ENCODE assay signal across 1 cellular context in the genomic region with DNA sequence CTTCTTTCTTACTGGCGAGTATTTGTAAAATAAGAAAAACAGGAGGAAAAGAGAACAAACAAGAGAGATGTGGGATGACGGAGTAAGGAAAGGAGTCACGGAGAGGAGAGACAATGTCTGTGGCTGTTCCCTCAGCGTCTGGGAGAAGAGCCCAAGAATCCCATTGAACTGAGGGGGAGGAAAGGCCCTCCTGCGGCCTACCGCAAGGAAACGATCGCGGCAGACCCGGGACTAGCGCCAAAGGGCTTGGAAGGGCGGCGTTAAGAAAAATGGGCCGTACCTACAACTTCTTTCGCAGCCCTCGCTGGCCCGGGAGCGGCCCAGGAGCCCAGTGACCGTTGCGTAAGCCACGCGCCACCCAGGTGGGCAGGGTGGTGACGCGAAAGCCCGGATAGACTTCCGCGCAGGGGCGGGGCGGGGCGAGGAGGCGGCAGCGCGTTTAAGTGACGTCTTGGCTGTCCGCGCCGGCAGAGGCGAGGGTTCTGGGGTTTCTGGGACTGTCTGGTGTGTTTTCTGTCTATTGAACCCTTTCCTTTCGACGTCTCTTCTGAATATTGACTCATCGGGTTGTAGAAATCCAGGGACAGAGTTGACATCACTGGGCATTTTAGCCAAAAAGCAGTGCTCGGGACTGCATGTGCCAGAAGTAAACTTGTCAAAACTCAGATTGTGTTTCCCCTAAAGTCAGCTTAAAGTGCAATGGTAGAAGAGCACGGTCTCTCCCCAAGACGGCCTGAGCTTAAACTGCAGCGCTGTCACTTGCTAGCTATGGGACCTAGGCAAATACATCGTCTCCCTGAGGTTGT.
A peak's percentile ranks its signal among the peaks of the same experiment; 100 is the strongest.
TF ChIP-seq lines count a peak whose summit lies in the region.

SLC9B1 (minus strand) TSS at position 387 of the 806 bp plus-strand sequence. CDS start 27,994 bp downstream, outside the sequence.

TF ChIP-seq in HepG2, 621 proteins besides CTCF, POLR2A, EP300 and RAD21 (continued from another document and continues in another):
- TF ChIP-seq USF2 (IDR thresholded peaks at IDR 0.05; ENCODE audit: low read depth, low read length) (no peak), USF2 (CRISPR knock-in tag; IDR thresholded peaks at IDR 0.05; ENCODE audit: borderline replicate concordance) (no peak), ATF7-NPFF (CRISPR knock-in tag; IDR thresholded peaks at IDR 0.05; ENCODE audit: low read depth) (peak; percentile 92), POLR2AphosphoS5 (IDR thresholded peaks at IDR 0.05; ENCODE audit: low read depth, low read length) (peak; percentile 60), NFE2L1 (CRISPR knock-in tag; IDR thresholded peaks at IDR 0.05; ENCODE audit: borderline replicate concordance) (no peak), NRL (CRISPR knock-in tag; IDR thresholded peaks at IDR 0.05; ENCODE audit: borderline replicate concordance) (no peak; the same call in 1 of the 2 replicates), HOXA9 (CRISPR knock-in tag; IDR thresholded peaks at IDR 0.05; ENCODE audit: borderline replicate concordance) (0 out of 2 replicates have a peak, but pooled peaks have one; percentile 54), GTF3A (CRISPR knock-in tag; conservative IDR thresholded peaks at IDR 0.05) (no peak), ZNF20 (CRISPR knock-in tag; IDR thresholded peaks at IDR 0.05) (no peak), U2AF1 (optimal IDR thresholded peaks at IDR 0.05; ENCODE audit: low read depth, low read length) (no peak), BRD4 (CRISPR knock-in tag; IDR thresholded peaks at IDR 0.05) (peak; percentile 66; the same call in 1 of the 2 replicates), TAF1 (CRISPR knock-in tag; IDR thresholded peaks at IDR 0.05) (peak; percentile 51; the same call in 1 of the 2 replicates), ZNF761 (CRISPR knock-in tag; conservative IDR thresholded peaks at IDR 0.05) (no peak), ZNF782 (CRISPR knock-in tag; IDR thresholded peaks at IDR 0.05; ENCODE audit: borderline replicate concordance) (no peak), TBX2 (CRISPR knock-in tag; IDR thresholded peaks at IDR 0.05; ENCODE audit: borderline replicate concordance) (peak; percentile 81), SUZ12 (IDR thresholded peaks at IDR 0.05; ENCODE audit: low read depth, low read length) (no peak), KLF15 (CRISPR knock-in tag; IDR thresholded peaks at IDR 0.05; ENCODE audit: borderline replicate concordance) (peak; percentile 78; the same call in 1 of the 2 replicates), ZNF136 (CRISPR knock-in tag; IDR thresholded peaks at IDR 0.05; ENCODE audit: low read depth) (0 out of 2 replicates have a peak, but pooled peaks have one; percentile 70), JUND (CRISPR knock-in tag; IDR thresholded peaks at IDR 0.05) (0 out of 2 replicates have a peak, but pooled peaks have one; percentile 64), MED13 (CRISPR knock-in tag; IDR thresholded peaks at IDR 0.05) (no peak), ZNF557 (CRISPR knock-in tag; IDR thresholded peaks at IDR 0.05) (no peak; the same call in 1 of the 2 replicates), PTBP1 (IDR thresholded peaks at IDR 0.05; ENCODE audit: low read depth, low read length, poor library complexity, severe bottlenecking) (no peak), NFYC (CRISPR knock-in tag; IDR thresholded peaks at IDR 0.05) (peak; percentile 52; the same call in 1 of the 2 replicates), ZNF780A (CRISPR knock-in tag; IDR thresholded peaks at IDR 0.05) (no peak), ZBTB20 (CRISPR knock-in tag; IDR thresholded peaks at IDR 0.05; ENCODE audit: borderline replicate concordance, low read depth) (peak; percentile 87; the same call in 1 of the 2 replicates), SMARCC2 (IDR thresholded peaks at IDR 0.05) (no peak), HOMEZ (CRISPR knock-in tag; IDR thresholded peaks at IDR 0.05; ENCODE audit: low read depth) (no peak), ZNF337 (CRISPR knock-in tag; IDR thresholded peaks at IDR 0.05; ENCODE audit: borderline replicate concordance, low read depth) (no peak), PAF1 (CRISPR knock-in tag; IDR thresholded peaks at IDR 0.05) (peak; percentile 93; the same call in 1 of the 2 replicates), RBAK (CRISPR knock-in tag; IDR thresholded peaks at IDR 0.05) (no peak), ZSCAN29 (CRISPR knock-in tag; conservative IDR thresholded peaks at IDR 0.05) (no peak), SIX4 (CRISPR knock-in tag; IDR thresholded peaks at IDR 0.05) (no peak), ZFP62 (CRISPR knock-in tag; IDR thresholded peaks at IDR 0.05) (no peak), ZNF512B (CRISPR knock-in tag; IDR thresholded peaks at IDR 0.05; ENCODE audit: borderline replicate concordance) (no peak), ZNF713 (CRISPR knock-in tag; IDR thresholded peaks at IDR 0.05) (no peak), ZNF121 (CRISPR knock-in tag; IDR thresholded peaks at IDR 0.05) (0 out of 2 replicates have a peak, but pooled peaks have one; percentile 20), ZNF589 (CRISPR knock-in tag; conservative IDR thresholded peaks at IDR 0.05) (peak; percentile 39; the same call in 1 of the 2 replicates), ZNF138 (CRISPR knock-in tag; IDR thresholded peaks at IDR 0.05; ENCODE audit: low read depth) (no peak), MEIS2 (CRISPR knock-in tag; IDR thresholded peaks at IDR 0.05) (peak; percentile 56), HNRNPL (IDR thresholded peaks at IDR 0.05; ENCODE audit: low read depth, low read length) (no peak), TCF7 (IDR thresholded peaks at IDR 0.05; ENCODE audit: low read depth) (no peak), PCBP1 (IDR thresholded peaks at IDR 0.05; ENCODE audit: borderline replicate concordance, low read depth, low read length) (0 out of 2 replicates have a peak, but pooled peaks have one; percentile 32), NAIF1 (CRISPR knock-in tag; IDR thresholded peaks at IDR 0.05; ENCODE audit: borderline replicate concordance) (peak; percentile 50; the same call in 1 of the 2 replicates), HMG20B (CRISPR knock-in tag; conservative IDR thresholded peaks at IDR 0.05) (0 out of 2 replicates have a peak, but pooled peaks have one; percentile 14), ZNF331 (CRISPR knock-in tag; IDR thresholded peaks at IDR 0.05) (peak; percentile 57; the same call in 1 of the 2 replicates), THAP11 (CRISPR knock-in tag; IDR thresholded peaks at IDR 0.05) (peak; percentile 89), TIGD3 (CRISPR knock-in tag; IDR thresholded peaks at IDR 0.05; ENCODE audit: borderline replicate concordance) (no peak), POLR2AphosphoS2 (IDR thresholded peaks at IDR 0.05; ENCODE audit: low read depth, low read length) (no peak)
- TF ChIP-seq, protein P1, sequence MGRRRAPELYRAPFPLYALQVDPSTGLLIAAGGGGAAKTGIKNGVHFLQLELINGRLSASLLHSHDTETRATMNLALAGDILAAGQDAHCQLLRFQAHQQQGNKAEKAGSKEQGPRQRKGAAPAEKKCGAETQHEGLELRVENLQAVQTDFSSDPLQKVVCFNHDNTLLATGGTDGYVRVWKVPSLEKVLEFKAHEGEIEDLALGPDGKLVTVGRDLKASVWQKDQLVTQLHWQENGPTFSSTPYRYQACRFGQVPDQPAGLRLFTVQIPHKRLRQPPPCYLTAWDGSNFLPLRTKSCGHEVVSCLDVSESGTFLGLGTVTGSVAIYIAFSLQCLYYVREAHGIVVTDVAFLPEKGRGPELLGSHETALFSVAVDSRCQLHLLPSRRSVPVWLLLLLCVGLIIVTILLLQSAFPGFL (CRISPR knock-in tag; IDR thresholded peaks at IDR 0.05) = no peak
- TF ChIP-seq, protein P2, sequence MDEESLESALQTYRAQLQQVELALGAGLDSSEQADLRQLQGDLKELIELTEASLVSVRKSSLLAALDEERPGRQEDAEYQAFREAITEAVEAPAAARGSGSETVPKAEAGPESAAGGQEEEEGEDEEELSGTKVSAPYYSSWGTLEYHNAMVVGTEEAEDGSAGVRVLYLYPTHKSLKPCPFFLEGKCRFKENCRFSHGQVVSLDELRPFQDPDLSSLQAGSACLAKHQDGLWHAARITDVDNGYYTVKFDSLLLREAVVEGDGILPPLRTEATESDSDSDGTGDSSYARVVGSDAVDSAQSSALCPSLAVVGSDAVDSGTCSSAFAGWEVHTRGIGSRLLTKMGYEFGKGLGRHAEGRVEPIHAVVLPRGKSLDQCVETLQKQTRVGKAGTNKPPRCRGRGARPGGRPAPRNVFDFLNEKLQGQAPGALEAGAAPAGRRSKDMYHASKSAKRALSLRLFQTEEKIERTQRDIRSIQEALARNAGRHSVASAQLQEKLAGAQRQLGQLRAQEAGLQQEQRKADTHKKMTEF (CRISPR knock-in tag; IDR thresholded peaks at IDR 0.05) = peak; percentile 94
- TF ChIP-seq, protein P3, sequence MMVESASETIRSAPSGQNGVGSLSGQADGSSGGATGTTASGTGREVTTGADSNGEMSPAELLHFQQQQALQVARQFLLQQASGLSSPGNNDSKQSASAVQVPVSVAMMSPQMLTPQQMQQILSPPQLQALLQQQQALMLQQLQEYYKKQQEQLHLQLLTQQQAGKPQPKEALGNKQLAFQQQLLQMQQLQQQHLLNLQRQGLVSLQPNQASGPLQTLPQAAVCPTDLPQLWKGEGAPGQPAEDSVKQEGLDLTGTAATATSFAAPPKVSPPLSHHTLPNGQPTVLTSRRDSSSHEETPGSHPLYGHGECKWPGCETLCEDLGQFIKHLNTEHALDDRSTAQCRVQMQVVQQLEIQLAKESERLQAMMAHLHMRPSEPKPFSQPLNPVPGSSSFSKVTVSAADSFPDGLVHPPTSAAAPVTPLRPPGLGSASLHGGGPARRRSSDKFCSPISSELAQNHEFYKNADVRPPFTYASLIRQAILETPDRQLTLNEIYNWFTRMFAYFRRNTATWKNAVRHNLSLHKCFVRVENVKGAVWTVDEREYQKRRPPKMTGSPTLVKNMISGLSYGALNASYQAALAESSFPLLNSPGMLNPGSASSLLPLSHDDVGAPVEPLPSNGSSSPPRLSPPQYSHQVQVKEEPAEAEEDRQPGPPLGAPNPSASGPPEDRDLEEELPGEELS (CRISPR knock-in tag; IDR thresholded peaks at IDR 0.05) = peak; percentile 71
- TF ChIP-seq, protein P4, sequence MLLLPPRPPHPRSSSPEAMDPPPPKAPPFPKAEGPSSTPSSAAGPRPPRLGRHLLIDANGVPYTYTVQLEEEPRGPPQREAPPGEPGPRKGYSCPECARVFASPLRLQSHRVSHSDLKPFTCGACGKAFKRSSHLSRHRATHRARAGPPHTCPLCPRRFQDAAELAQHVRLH (CRISPR knock-in tag; IDR thresholded peaks at IDR 0.05; ENCODE audit: borderline replicate concordance, low read depth) = peak; percentile 83; the same call in 1 of the 2 replicates
